In genomic region chr14:23104591-23105347, GRCh38 we compare ENCODE assay signal across 23 cellular contexts. TPM values are rescaled to one million over a fixed set of nuclear protein-coding genes. Genes with fewer than 3 reads are reported as not detected.
DNase-seq lines count a peak whose midpoint lies in the region; ATAC-seq lines count a peak whose summit lies in the region.
"Had no signal": no experiment of that assay in that cellular context is flagged by ENCODE, and none has a peak within 500 bp of the region (broad histone marks: within the 10 kb centered on the region; RNA-seq: fewer than 3 reads in every experiment).

Gene CIROP (minus strand): TSS chr14:23104989. CDS start chr14:23104920, 69 bp downstream.

- H3K27ac ChIP-seq in mesenchymal stem cell (ENCODE audit: low read length, poor library complexity, severe bottlenecking) = no peak within 1 kb of the TSS
- H3K27ac ChIP-seq: 22Rv1, BLaER1, body of pancreas, epithelial cell of prostate, KMS-11, SJCRH30, skin epidermis had no signal

- no peak within 1 kb of the TSS for H2AK5ac ChIP-seq in mesenchymal stem cell (ENCODE audit: low read length, severe bottlenecking)

- H3K4ac ChIP-seq in mesenchymal stem cell (ENCODE audit: low read depth in 1 of 2, low read length in 2 of 2) = no peak within 1 kb of the TSS

- H3K36me3 ChIP-seq in adipocyte (ENCODE audit: control insufficient read depth, insufficient read depth, low read length, severe bottlenecking) (no peaks in the 10 kb centered on the region), mesenchymal stem cell (ENCODE audit: control insufficient read depth in 1 of 2, insufficient read depth in 2 of 2, low read depth in 1 of 2, low read length in 2 of 2) (peaks cover 2 to 4% of the 10 kb centered on the region in 2 experiments)
- H3K36me3 ChIP-seq: BLaER1, SJCRH30 had no signal

- H3K4me3 ChIP-seq in adipocyte (ENCODE audit: low read length) = no peak within 1 kb of the TSS
- H3K4me3 ChIP-seq in mesenchymal stem cell (ENCODE audit: insufficient read depth in 1 of 2, low read depth in 1 of 2, low read length in 2 of 2) = peak within 1 kb of the TSS in 1 of 2 experiments; percentile 8
- H3K4me3 ChIP-seq: BLaER1, body of pancreas, GM12878, SJCRH30, skin epidermis had no signal

- ATAC-seq in HG02970 (IDR thresholded peaks at IDR 0.05; ENCODE audit: low FRiP score, unreplicated experiment) = no peak
- ATAC-seq: activated naive CD4-positive, alpha-beta T cell treated with anti-CD3 and anti-CD28 coated beads, Interleukin-2, amount 50 U/mL, for 72 hours; body of pancreas; GM12878; left lobe of liver had no signal

- no peak within 1 kb of the TSS for H3K4me2 ChIP-seq in mesenchymal stem cell (ENCODE audit: low read length, poor library complexity, severe bottlenecking)
- H3K4me2 ChIP-seq: BLaER1 had no signal

- H2BK15ac ChIP-seq in mesenchymal stem cell (ENCODE audit: low read depth, poor library complexity, severe bottlenecking) = no peak within 1 kb of the TSS

- H3K4me1 ChIP-seq in adipocyte (ENCODE audit: control insufficient read depth, insufficient read depth, low read length) (peaks cover 9% of the 10 kb centered on the region), mesenchymal stem cell (ENCODE audit: control insufficient read depth, insufficient read depth, low read depth, low read length) (peaks cover 7% of the 10 kb centered on the region)

- H2BK12ac ChIP-seq in mesenchymal stem cell (ENCODE audit: low read length in 2 of 2) = no peak within 1 kb of the TSS

- peak; percentile 14 for DNase-seq in DMS53 (lab: John Stamatoyannopoulos, UW)
- no peak for DNase-seq in DMS53 treated with DMSO at 0.1 percent for 48 hours (lab: John Stamatoyannopoulos, UW; ENCODE audit: unreplicated experiment)
- no peak for DNase-seq in adipocyte (ENCODE audit: low read depth)
- no peak for DNase-seq in mesenchymal stem cell
- DNase-seq in superior temporal gyrus (ENCODE audit: extremely low spot score) = peak; percentile 42
- DNase-seq in NCI-H510A treated with DMSO at 0.1 percent for 48 hours (lab: John Stamatoyannopoulos, UW) = no peak
- no peak for DNase-seq in glomerular visceral epithelial cell (ENCODE audit: extremely low spot score)
- DNase-seq: body of pancreas; GF-D8; NCI-H2081; NCI-H774; posterior cingulate gyrus; SJCRH30; stimulated activated CD4-positive, alpha-beta T cell treated with anti-CD3 and anti-CD28 coated beads, Interleukin-4, amount 100 ng/mL, for 4 hours had no signal

- H4K8ac ChIP-seq in mesenchymal stem cell (ENCODE audit: low read length) = no peak within 1 kb of the TSS

- no peak within 1 kb of the TSS for H4K91ac ChIP-seq in mesenchymal stem cell (ENCODE audit: low read length)

- WGBS in mesenchymal stem cell = 58% methylated on average over 8 of the region's 11 CpGs

- H3K14ac ChIP-seq in mesenchymal stem cell (ENCODE audit: low read length in 2 of 2) = peak within 1 kb of the TSS in 1 of 2 experiments; percentile 31

- H3K27me3 ChIP-seq in adipocyte (replicated peaks; ENCODE audit: control insufficient read depth, insufficient read depth, low read length) (no peaks in the 10 kb centered on the region), mesenchymal stem cell (ENCODE audit: control insufficient read depth in 1 of 2, insufficient read depth in 1 of 2, low read length in 2 of 2) (no peaks in the 10 kb centered on the region)
- H3K27me3 ChIP-seq: BLaER1, body of pancreas had no signal

- H3K23ac ChIP-seq in mesenchymal stem cell (ENCODE audit: low read length in 2 of 2) = no peak within 1 kb of the TSS

- H3K9me3 ChIP-seq in adipocyte (ENCODE audit: control insufficient read depth, low read length) (no peaks in the 10 kb centered on the region), mesenchymal stem cell (ENCODE audit: control insufficient read depth, low read length) (no peaks in the 10 kb centered on the region)
- H3K9me3 ChIP-seq: body of pancreas, SJCRH30 had no signal

- H2BK120ac ChIP-seq in mesenchymal stem cell (ENCODE audit: low read depth, low read length) = no peak within 1 kb of the TSS

- peak within 1 kb of the TSS; percentile 50 for H3K9ac ChIP-seq in adipocyte (ENCODE audit: low read length)
- H3K9ac ChIP-seq in mesenchymal stem cell (ENCODE audit: low read length) = peak within 1 kb of the TSS; percentile 60
- H3K9ac ChIP-seq: BLaER1, KMS-11 had no signal

- no peak within 1 kb of the TSS for H2BK5ac ChIP-seq in mesenchymal stem cell (ENCODE audit: low read depth, low read length, poor library complexity, severe bottlenecking)

- no peak within 1 kb of the TSS for H3K18ac ChIP-seq in mesenchymal stem cell (ENCODE audit: low read depth in 1 of 2, low read length in 2 of 2)

- H3K79me1 ChIP-seq in mesenchymal stem cell (replicated peaks; ENCODE audit: low read length, poor library complexity, severe bottlenecking) = peaks cover 8% of the 10 kb centered on the region

- H2AFZ ChIP-seq in mesenchymal stem cell (ENCODE audit: low read depth, low read length) = peak within 1 kb of the TSS; percentile 2

RNA-seq across cellular contexts. Expression of gene CIROP, which starts in this region (rescaled TPM):
- not detected for polyA plus RNA-seq in mesenchymal stem cell (2013, experiment 1 of 2)
- polyA plus RNA-seq in mesenchymal stem cell (2013, experiment 2 of 2) = not detected
- polyA plus RNA-seq: GM12878 had no signal

Comparison
In these comparisons a context has a peak if more than half of its experiments do, and no peak if none do; other contexts are left out.
1. DNase-seq: peak in DMS53 (single experiment) and superior temporal gyrus (single experiment); none in DMS53 treated with DMSO at 0.1 percent for 48 hours (single experiment), adipocyte (single experiment), mesenchymal stem cell (single experiment), NCI-H510A treated with DMSO at 0.1 percent for 48 hours (single experiment) and glomerular visceral epithelial cell (single experiment).